Comparison of ENCODE assay signal across 28 cellular contexts in the genomic region with DNA sequence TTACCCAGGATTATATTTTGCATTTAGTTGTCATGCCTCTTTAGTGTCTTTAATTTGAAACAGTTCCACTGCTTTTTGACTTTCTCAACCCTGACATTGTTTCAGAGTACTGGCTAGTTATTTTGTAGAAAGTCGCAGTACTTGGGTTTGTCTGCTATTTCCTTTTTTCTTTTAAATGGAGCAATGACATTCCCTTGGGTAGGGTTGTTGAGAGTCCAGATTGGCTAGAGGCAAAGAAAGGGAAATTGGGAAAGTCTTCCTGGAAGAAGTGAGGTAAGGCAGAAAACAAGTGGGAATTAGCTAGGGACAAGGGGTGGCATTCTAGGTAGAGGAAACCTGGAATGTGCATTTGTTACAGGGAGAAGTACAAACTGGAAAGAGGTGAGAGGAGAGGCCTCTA.
"Had no signal": no experiment of that assay in that cellular context is flagged by ENCODE, and none has a peak within 500 bp of the region (broad histone marks: within the 10 kb centered on the region; RNA-seq: fewer than 3 reads in every experiment).

No MANE protein-coding gene starts in this region.

- DNase-seq: activated B cell treated with CpG ODN at 0.5 μM for 24 hours; activated CD4-positive, alpha-beta T cell treated with anti-CD3 and anti-CD28 coated beads for 36 hours; activated CD4-positive, alpha-beta T cell treated with anti-CD3 and anti-CD28 coated beads, Interleukin-2, amount 50 U/mL, for 4 hours; activated naive CD4-positive, alpha-beta T cell treated with Interleukin-2 at 50 U/mL for 16 hours; activated naive CD8-positive, alpha-beta T cell treated with anti-CD3 and anti-CD28 coated beads for 36 hours; activated T-cell treated with anti-CD3 and anti-CD28 coated beads for 4 hours; activated T-cell treated with anti-CD3 and anti-CD28 coated beads, Interleukin-2, amount 50 U/mL, for 72 hours; brain microvascular endothelial cell; caudate nucleus; esophagus squamous epithelium; hypothalamus; immature natural killer cell; kidney; mesendoderm; sigmoid colon; small intestine; stimulated activated CD4-positive, alpha-beta T cell treated with anti-CD3 and anti-CD28 coated beads, Interleukin-4, amount 100 ng/mL, for 24 hours; stimulated activated naive CD8-positive, alpha-beta T cell treated with anti-CD3 and anti-CD28 coated beads, Interleukin-15, amount 100 ng/mL, for 72 hours; T-cell; thyroid gland; upper lobe of left lung had no signal

- FAIRE-seq: astrocyte, frontal cortex, kidney, small intestine had no signal

- H3K4me3 ChIP-seq: esophagus squamous epithelium, lung, sigmoid colon, thyroid gland, upper lobe of left lung, vagina had no signal

- H3K4me1 ChIP-seq: esophagus squamous epithelium had no signal

- H3K9me3 ChIP-seq: esophagus squamous epithelium, sigmoid colon, thyroid gland, upper lobe of left lung, vagina had no signal

- H3K27ac ChIP-seq: brain microvascular endothelial cell, esophagus squamous epithelium, thyroid gland, upper lobe of left lung had no signal

- H3K4me1 Mint-ChIP-seq: activated B cell treated with CpG ODN at 0.5 μM for 24 hours; activated CD4-positive, alpha-beta T cell treated with anti-CD3 and anti-CD28 coated beads for 36 hours; activated naive CD8-positive, alpha-beta T cell treated with anti-CD3 and anti-CD28 coated beads for 36 hours; immature natural killer cell; stimulated activated memory B cell treated with anti-CD40 and anti-IgM and Interleukin-4, amounts not matched to agents 10 μg/mL and 1 μg/mL and 100 μg/mL, for 72 hours; stimulated activated naive CD8-positive, alpha-beta T cell treated with anti-CD3 and anti-CD28 coated beads, Interleukin-15, amount 100 ng/mL, for 72 hours; T-cell had no signal

- H3K9me3 Mint-ChIP-seq: activated B cell treated with CpG ODN at 0.5 μM for 24 hours; activated T-cell treated with anti-CD3 and anti-CD28 coated beads, Interleukin-2, amount 50 U/mL, for 72 hours; dendritic cell treated with granulocyte-macrophage colony-stimulating factor and Interleukin-4, amounts not matched to agents 40 ng/mL and 50 ng/mL, for 4 days; immature natural killer cell; natural killer cell treated with Interleukin-12 subunit alpha and Interleukin-12 subunit beta and Interleukin-15 and Interleukin-18, amount 100 ng/mL, for 72 hours; stimulated activated memory B cell treated with anti-CD40 and anti-IgM and Interleukin-4, amounts not matched to agents 10 μg/mL and 1 μg/mL and 100 μg/mL, for 72 hours; stimulated activated naive CD8-positive, alpha-beta T cell treated with anti-CD3 and anti-CD28 coated beads, Interleukin-15, amount 100 ng/mL, for 72 hours; T-cell had no signal

- H3K36me3 ChIP-seq: brain microvascular endothelial cell, esophagus squamous epithelium, sigmoid colon, thyroid gland, upper lobe of left lung, vagina had no signal

- ATAC-seq: activated CD4-positive, alpha-beta T cell treated with anti-CD3 and anti-CD28 coated beads for 36 hours; activated T-cell treated with anti-CD3 and anti-CD28 coated beads, Interleukin-2, amount 50 U/mL, for 72 hours; natural killer cell treated with Interleukin-12 subunit alpha and Interleukin-12 subunit beta and Interleukin-15 and Interleukin-18, amount 100 ng/mL, for 72 hours; stimulated activated memory B cell treated with anti-CD40 and anti-IgM and Interleukin-4, amounts not matched to agents 10 μg/mL and 1 μg/mL and 100 μg/mL, for 72 hours; stimulated activated naive CD8-positive, alpha-beta T cell treated with anti-CD3 and anti-CD28 coated beads, Interleukin-15, amount 100 ng/mL, for 72 hours; T-cell had no signal

- H3K36me3 Mint-ChIP-seq: activated naive CD8-positive, alpha-beta T cell treated with anti-CD3 and anti-CD28 coated beads for 36 hours; immature natural killer cell; natural killer cell treated with Interleukin-12 subunit alpha and Interleukin-12 subunit beta and Interleukin-15 and Interleukin-18, amount 100 ng/mL, for 72 hours; stimulated activated memory B cell treated with anti-CD40 and anti-IgM and Interleukin-4, amounts not matched to agents 10 μg/mL and 1 μg/mL and 100 μg/mL, for 72 hours; T-cell had no signal

- H3K27ac Mint-ChIP-seq: activated B cell treated with CpG ODN at 0.5 μM for 24 hours; activated CD4-positive, alpha-beta T cell treated with anti-CD3 and anti-CD28 coated beads for 36 hours; activated naive CD8-positive, alpha-beta T cell treated with anti-CD3 and anti-CD28 coated beads for 36 hours; activated T-cell treated with anti-CD3 and anti-CD28 coated beads, Interleukin-2, amount 50 U/mL, for 72 hours; dendritic cell treated with granulocyte-macrophage colony-stimulating factor and Interleukin-4, amounts not matched to agents 40 ng/mL and 50 ng/mL, for 4 days; immature natural killer cell; natural killer cell treated with Interleukin-12 subunit alpha and Interleukin-12 subunit beta and Interleukin-15 and Interleukin-18, amount 100 ng/mL, for 72 hours; stimulated activated memory B cell treated with anti-CD40 and anti-IgM and Interleukin-4, amounts not matched to agents 10 μg/mL and 1 μg/mL and 100 μg/mL, for 72 hours; stimulated activated naive CD8-positive, alpha-beta T cell treated with anti-CD3 and anti-CD28 coated beads, Interleukin-15, amount 100 ng/mL, for 72 hours; T-cell had no signal

- H3K4me3 Mint-ChIP-seq: activated B cell treated with CpG ODN at 0.5 μM for 24 hours; activated CD4-positive, alpha-beta T cell treated with anti-CD3 and anti-CD28 coated beads for 36 hours; activated naive CD8-positive, alpha-beta T cell treated with anti-CD3 and anti-CD28 coated beads for 36 hours; activated T-cell treated with anti-CD3 and anti-CD28 coated beads, Interleukin-2, amount 50 U/mL, for 72 hours; dendritic cell treated with granulocyte-macrophage colony-stimulating factor and Interleukin-4, amounts not matched to agents 40 ng/mL and 50 ng/mL, for 4 days; immature natural killer cell; natural killer cell treated with Interleukin-12 subunit alpha and Interleukin-12 subunit beta and Interleukin-15 and Interleukin-18, amount 100 ng/mL, for 72 hours; stimulated activated memory B cell treated with anti-CD40 and anti-IgM and Interleukin-4, amounts not matched to agents 10 μg/mL and 1 μg/mL and 100 μg/mL, for 72 hours; stimulated activated naive CD8-positive, alpha-beta T cell treated with anti-CD3 and anti-CD28 coated beads, Interleukin-15, amount 100 ng/mL, for 72 hours; T-cell had no signal

- H3K27me3 ChIP-seq: brain microvascular endothelial cell, esophagus squamous epithelium, sigmoid colon, thyroid gland, upper lobe of left lung, vagina had no signal
